ENCODE assay signal across 12 cellular contexts in genomic region chr11:89293966-89294679, GRCh38.
DNase-seq lines count a peak whose midpoint lies in the region; ATAC-seq and FAIRE-seq lines count a peak whose summit lies in the region.
"Had no signal": no experiment of that assay in that cellular context is flagged by ENCODE, and none has a peak within 500 bp of the region (broad histone marks: within the 10 kb centered on the region; RNA-seq: fewer than 3 reads in every experiment).

No MANE protein-coding gene starts in this region.

- H3K4me1 ChIP-seq in HUES6 (ENCODE audit: control insufficient read depth, insufficient read depth, low read length) = 0 out of 2 replicates have a peak, but pooled peaks cover 3% of the 10 kb centered on the region

- H3K4me3 ChIP-seq in HUES6 (ENCODE audit: low read depth, low read length) = peak overlapping the region; percentile 61
- H3K4me3 ChIP-seq: coronary artery, lung, skin epidermis had no signal

- no peak for ATAC-seq in HG03280 (IDR thresholded peaks at IDR 0.05; ENCODE audit: unreplicated experiment)

- no peaks in the 10 kb centered on the region for H3K36me3 ChIP-seq in HUES6 (ENCODE audit: control insufficient read depth, insufficient read depth, low read length)

- H3K9ac ChIP-seq in HUES6 (ENCODE audit: low read length) = no peak overlapping the region

- peak; percentile 15 for FAIRE-seq in endometrium (lab: Jason Lieb, UNC)

- no peaks in the 10 kb centered on the region for H3K27me3 ChIP-seq in HUES6 (ENCODE audit: control insufficient read depth, insufficient read depth, low read length)

- DNase-seq in iris pigment epithelial cell (ENCODE audit: low read depth) (peak; percentile 30), stromal cell of bone marrow (ENCODE audit: low read depth) (peak; percentile 2), substantia nigra (lab: John Stamatoyannopoulos, UW) (no peak), inferior parietal cortex (ENCODE audit: extremely low spot score) (no peak), NCI-H345 treated with DMSO at 0.1 percent for 48 hours (lab: John Stamatoyannopoulos, UW; ENCODE audit: unreplicated experiment) (no peak)
- DNase-seq: activated T-cell treated with anti-CD3 and anti-CD28 coated beads, Interleukin-2, amount 50 U/mL, for 48 hours had no signal

- no peaks in the 10 kb centered on the region for H3K9me3 ChIP-seq in HUES6 (ENCODE audit: control insufficient read depth, insufficient read depth, low read depth, low read length)

- H3K27ac ChIP-seq in HUES6 (ENCODE audit: low read depth, low read length) = no peak overlapping the region
- no peak overlapping the region for H3K27ac ChIP-seq in substantia nigra (ENCODE audit: low read depth, low read length, poor library complexity, severe bottlenecking)
- H3K27ac ChIP-seq: coronary artery, skin epidermis had no signal

Comparison
In these comparisons a context has a peak if more than half of its experiments do, and no peak if none do; other contexts are left out.
1. DNase-seq: peak in iris pigment epithelial cell (single experiment) and stromal cell of bone marrow (single experiment); none in substantia nigra (0 of 49), inferior parietal cortex (single experiment) and NCI-H345 treated with DMSO at 0.1 percent for 48 hours (single experiment).